Comparison of ENCODE assay signal across 41 cellular contexts in the genomic region with DNA sequence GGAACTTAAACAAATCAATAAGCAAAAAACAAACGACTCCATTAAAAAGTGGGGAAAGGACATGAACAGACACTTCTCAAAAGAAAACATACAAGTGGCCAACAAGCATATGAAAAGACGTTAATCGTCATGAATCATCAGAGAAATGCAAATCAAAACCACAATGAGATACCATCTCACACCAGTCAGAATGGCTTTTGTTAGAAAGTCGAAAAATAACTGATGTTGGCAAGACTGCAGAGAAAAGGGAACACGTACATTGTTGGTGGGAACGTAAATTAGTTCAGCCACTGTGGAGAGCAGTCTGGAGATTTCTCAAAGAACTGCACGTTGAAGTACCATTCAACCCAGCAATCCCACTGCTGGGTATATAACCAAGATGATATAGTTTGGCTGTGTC. TPM values are rescaled to one million over a fixed set of nuclear protein-coding genes. Genes with fewer than 3 reads are reported as not detected.
"Had no signal": no experiment of that assay in that cellular context is flagged by ENCODE, and none has a peak within 500 bp of the region (broad histone marks: within the 10 kb centered on the region; RNA-seq: fewer than 3 reads in every experiment).

No MANE protein-coding gene starts in this region.

- H3K9me3 ChIP-seq: colonic mucosa had no signal

- H3K27ac ChIP-seq: breast epithelium, cardiac muscle cell, colonic mucosa, epithelial cell of prostate, esophagus squamous epithelium, gastroesophageal sphincter, heart right ventricle, hepatocyte had no signal

- H3K4me3 Mint-ChIP-seq: activated CD4-positive, alpha-beta memory T cell treated with anti-CD3 and anti-CD28 coated beads for 36 hours; activated CD4-positive, alpha-beta T cell treated with anti-CD3 and anti-CD28 coated beads for 36 hours; activated CD4-positive, alpha-beta T cell treated with anti-CD3 and anti-CD28 coated beads, Interleukin-2, amount 10 ng/mL, durations not matched to agents 24 days and 14 days; activated CD8-positive, alpha-beta memory T cell treated with anti-CD3 and anti-CD28 coated beads, Interleukin-2, amount 10 ng/mL, durations not matched to agents 7 days and 5 days; activated CD8-positive, alpha-beta T cell treated with anti-CD3 and anti-CD28 coated beads, Interleukin-2, amount 10 ng/mL, durations not matched to agents 7 days and 5 days; activated naive CD8-positive, alpha-beta T cell; activated T-helper 1 cell treated with anti-CD3 and anti-CD28 coated beads, Interleukin-12 subunit alpha, Interleukin-12 subunit beta, Interleukin-2, Interleukin-4 antibody, amounts not matched to agents 30 ng/mL and 10 ng/mL and 1 ng/mL, durations not matched to agents 14 hours and 24 hours and 36 hours; brain; T-helper 17 cell; T-helper 2 cell treated with Interferon-gamma antibody and Interleukin-4, amounts not matched to agents 5 μg/mL and 100 μg/mL, for 36 hours had no signal

- H3K27me3 ChIP-seq: breast epithelium, cardiac muscle cell, colonic mucosa, gastroesophageal sphincter, hepatocyte had no signal

- H2AFZ ChIP-seq: hepatocyte had no signal

- DNase-seq: activated CD4-positive, alpha-beta memory T cell treated with anti-CD3 and anti-CD28 coated beads for 36 hours; activated CD4-positive, alpha-beta T cell treated with anti-CD3 and anti-CD28 coated beads for 36 hours; activated CD4-positive, alpha-beta T cell treated with anti-CD3 and anti-CD28 coated beads, Interleukin-2, amount 10 ng/mL, durations not matched to agents 24 days and 14 days; activated CD4-positive, CD25-positive, alpha-beta regulatory T cell; activated CD4-positive, CD25-positive, alpha-beta regulatory T cell treated with anti-CD3 and anti-CD28 coated beads, Interleukin-2, amount 50 U/mL, for 72 hours; activated CD8-positive, alpha-beta memory T cell treated with anti-CD3 and anti-CD28 coated beads, Interleukin-2, amount 10 ng/mL, durations not matched to agents 7 days and 5 days; activated CD8-positive, alpha-beta memory T cell treated with anti-CD3 and anti-CD28 coated beads, Interleukin-2, amount 50 U/mL, for 4 hours; activated CD8-positive, alpha-beta T cell treated with anti-CD3 and anti-CD28 coated beads, Interleukin-2, amount 10 ng/mL, durations not matched to agents 7 days and 5 days; activated gamma-delta T cell treated with Interleukin-2 at 50 U/mL for 16 hours; activated naive CD4-positive, alpha-beta T cell treated with anti-CD3 and anti-CD28 coated beads, Interleukin-2, amount 50 U/mL, for 16 hours; activated naive CD4-positive, alpha-beta T cell treated with Interleukin-2 at 50 U/mL for 16 hours; activated T-cell treated with anti-CD3 and anti-CD28 coated beads, Interleukin-2, amount 50 U/mL, for 1 hour; activated T-cell treated with anti-CD3 and anti-CD28 coated beads, Interleukin-2, amount 50 U/mL, for 48 hours; amniotic stem cell; anterior cingulate cortex; central memory CD4-positive, alpha-beta T cell; cerebellar nuclear complex; colonic mucosa; effector CD8-positive, alpha-beta T cell; esophagus squamous epithelium; foreskin melanocyte; heart right ventricle; T-helper 17 cell; T1000 had no signal

- H3K79me2 ChIP-seq: hepatocyte had no signal

- H3K4me3 ChIP-seq: breast epithelium, cardiac muscle cell, colonic mucosa, esophagus squamous epithelium, gastroesophageal sphincter, heart right ventricle, hepatocyte had no signal

- H3K4me1 Mint-ChIP-seq: activated CD4-positive, alpha-beta T cell treated with anti-CD3 and anti-CD28 coated beads for 36 hours; activated CD4-positive, alpha-beta T cell treated with anti-CD3 and anti-CD28 coated beads, Interleukin-2, amount 10 ng/mL, durations not matched to agents 24 days and 14 days; activated CD8-positive, alpha-beta memory T cell treated with anti-CD3 and anti-CD28 coated beads, Interleukin-2, amount 10 ng/mL, durations not matched to agents 7 days and 5 days; brain; T-helper 17 cell had no signal

- H3K27me3 Mint-ChIP-seq: brain had no signal

- H3K4me2 ChIP-seq: hepatocyte had no signal

- H3K36me3 Mint-ChIP-seq: activated CD8-positive, alpha-beta memory T cell treated with anti-CD3 and anti-CD28 coated beads, Interleukin-2, amount 10 ng/mL, durations not matched to agents 7 days and 5 days had no signal

- ATAC-seq: activated CD4-positive, alpha-beta T cell treated with anti-CD3 and anti-CD28 coated beads for 36 hours; activated CD8-positive, alpha-beta memory T cell treated with anti-CD3 and anti-CD28 coated beads, Interleukin-2, amount 10 ng/mL, durations not matched to agents 7 days and 5 days; activated CD8-positive, alpha-beta T cell treated with anti-CD3 and anti-CD28 coated beads, Interleukin-2, amount 10 ng/mL, durations not matched to agents 7 days and 5 days; gastroesophageal sphincter; heart right ventricle; T-helper 17 cell had no signal

- H3K4me1 ChIP-seq: breast epithelium, colonic mucosa, esophagus squamous epithelium, gastroesophageal sphincter, heart right ventricle had no signal

- H3K27ac Mint-ChIP-seq: activated CD4-positive, alpha-beta memory T cell treated with anti-CD3 and anti-CD28 coated beads for 36 hours; activated CD4-positive, alpha-beta T cell treated with anti-CD3 and anti-CD28 coated beads for 36 hours; activated CD4-positive, alpha-beta T cell treated with anti-CD3 and anti-CD28 coated beads, Interleukin-2, amount 10 ng/mL, durations not matched to agents 24 days and 14 days; activated CD8-positive, alpha-beta memory T cell treated with anti-CD3 and anti-CD28 coated beads, Interleukin-2, amount 10 ng/mL, durations not matched to agents 7 days and 5 days; activated CD8-positive, alpha-beta T cell treated with anti-CD3 and anti-CD28 coated beads, Interleukin-2, amount 10 ng/mL, durations not matched to agents 7 days and 5 days; activated naive CD8-positive, alpha-beta T cell; activated T-helper 1 cell treated with anti-CD3 and anti-CD28 coated beads, Interleukin-12 subunit alpha, Interleukin-12 subunit beta, Interleukin-2, Interleukin-4 antibody, amounts not matched to agents 30 ng/mL and 10 ng/mL and 1 ng/mL, durations not matched to agents 14 hours and 24 hours and 36 hours; brain; T-helper 17 cell; T-helper 2 cell treated with Interferon-gamma antibody and Interleukin-4, amounts not matched to agents 5 μg/mL and 100 μg/mL, for 36 hours had no signal

- H3K36me3 ChIP-seq: breast epithelium, cardiac muscle cell, colonic mucosa, esophagus squamous epithelium, gastroesophageal sphincter, heart right ventricle had no signal

RNA-seq across cellular contexts. Expression of gene NEUROG2, which starts 23.7 kb away (rescaled TPM):
- total RNA-seq: activated CD4-positive, alpha-beta memory T cell treated with anti-CD3 and anti-CD28 coated beads for 36 hours; activated CD8-positive, alpha-beta memory T cell treated with anti-CD3 and anti-CD28 coated beads for 36 hours; activated CD8-positive, alpha-beta T cell treated with anti-CD3 and anti-CD28 coated beads, Interleukin-2, amount 10 ng/mL, durations not matched to agents 7 days and 5 days; colonic mucosa; dermis microvascular lymphatic vessel endothelial cell; endothelial cell of umbilical vein; esophagus squamous epithelium; fibroblast of lung; fibroblast of villous mesenchyme; gastroesophageal sphincter; glomerular endothelial cell; heart right ventricle; T-helper 17 cell had no signal
- polyA plus RNA-seq: adipose tissue, cardiac muscle cell, endothelial cell of umbilical vein, esophagus, fibroblast of lung, heart right ventricle, hepatocyte had no signal
